17 cellular contexts compared by ENCODE assay signal in genomic region chr4:168154546-168155277, GRCh38.
"Had no signal": no experiment of that assay in that cellular context is flagged by ENCODE, and none has a peak within 500 bp of the region (broad histone marks: within the 10 kb centered on the region; RNA-seq: fewer than 3 reads in every experiment).

No MANE protein-coding gene starts in this region.

- H3K4me1 ChIP-seq: ascending aorta, foreskin keratinocyte, left lung, right lobe of liver, transverse colon had no signal

- H3K36me3 ChIP-seq: ascending aorta, brain microvascular endothelial cell, left lung, neural progenitor cell, right lobe of liver, transverse colon had no signal

- H3K27me3 ChIP-seq: ascending aorta, brain microvascular endothelial cell, foreskin keratinocyte, left lung, neural progenitor cell, right lobe of liver, stomach, transverse colon had no signal

- H2AFZ ChIP-seq: neural progenitor cell had no signal

- H3K9me3 Mint-ChIP-seq: activated naive CD4-positive, alpha-beta T cell treated with anti-CD3 and anti-CD28 coated beads for 36 hours; activated T-cell treated with anti-CD3 and anti-CD28 coated beads, Interleukin-2, amount 50 U/mL, for 72 hours; dendritic cell treated with granulocyte-macrophage colony-stimulating factor and Interleukin-4, amounts not matched to agents 40 ng/mL and 50 ng/mL, for 4 days had no signal

- FAIRE-seq: urothelium cell line had no signal

- H3K27ac ChIP-seq: ascending aorta, brain microvascular endothelial cell, foreskin keratinocyte, left lung, neural progenitor cell, right lobe of liver, skin epidermis, transverse colon had no signal

- H3K36me3 Mint-ChIP-seq: immature natural killer cell, mesothelial cell of epicardium, neural progenitor cell had no signal

- H3K27me3 Mint-ChIP-seq: dendritic cell treated with granulocyte-macrophage colony-stimulating factor and Interleukin-4, amounts not matched to agents 40 ng/mL and 50 ng/mL, for 4 days had no signal

- H3K27ac Mint-ChIP-seq: activated naive CD4-positive, alpha-beta T cell treated with anti-CD3 and anti-CD28 coated beads for 36 hours; activated T-cell treated with anti-CD3 and anti-CD28 coated beads, Interleukin-2, amount 50 U/mL, for 72 hours; dendritic cell treated with granulocyte-macrophage colony-stimulating factor and Interleukin-4, amounts not matched to agents 40 ng/mL and 50 ng/mL, for 4 days; immature natural killer cell; mesothelial cell of epicardium; naive thymus-derived CD8-positive, alpha-beta T cell; neural progenitor cell had no signal

- H3K4me3 Mint-ChIP-seq: activated naive CD4-positive, alpha-beta T cell treated with anti-CD3 and anti-CD28 coated beads for 36 hours; activated T-cell treated with anti-CD3 and anti-CD28 coated beads, Interleukin-2, amount 50 U/mL, for 72 hours; dendritic cell treated with granulocyte-macrophage colony-stimulating factor and Interleukin-4, amounts not matched to agents 40 ng/mL and 50 ng/mL, for 4 days; immature natural killer cell; mesothelial cell of epicardium; neural progenitor cell had no signal

- H3K4me3 ChIP-seq: ascending aorta, left lung, lung, neural progenitor cell had no signal
